Comparison of ENCODE assay signal across 10 cellular contexts in the genomic region with DNA sequence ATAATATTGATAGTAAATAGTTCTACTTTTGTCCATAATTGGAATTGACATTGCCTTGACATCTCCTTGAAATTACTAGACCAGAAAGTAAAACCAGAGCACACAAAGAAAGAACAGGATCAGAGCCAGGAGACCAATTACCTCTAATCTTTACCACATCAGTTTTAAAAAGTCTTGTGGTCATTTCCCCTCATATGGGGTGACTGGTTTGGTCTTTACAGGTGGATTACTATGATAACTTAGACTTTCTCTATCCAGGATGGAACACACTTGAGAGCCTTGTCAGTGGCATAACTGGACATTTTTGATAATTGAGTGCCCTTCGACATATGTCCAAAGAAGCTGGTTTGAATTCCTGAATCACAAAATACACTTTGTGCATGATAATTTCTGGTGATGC.
"Had no signal": no experiment of that assay in that cellular context is flagged by ENCODE, and none has a peak within 500 bp of the region (broad histone marks: within the 10 kb centered on the region; RNA-seq: fewer than 3 reads in every experiment).

No MANE protein-coding gene starts in this region.

- FAIRE-seq: H54, HTR-8/SVneo had no signal

- DNase-seq: GM23248, GOT3, H9, HCEC 1CT, HFFc6, IMR-90, KG1 had no signal

- H3K27ac ChIP-seq: GM23248, HL-60 had no signal

- H3K4me3 ChIP-seq: GM23248 had no signal

- H3K9ac ChIP-seq: GM23248 had no signal

- H2AFZ ChIP-seq: GM23248 had no signal
